Comparison of ENCODE assay signal across 2 cellular contexts in the genomic region with DNA sequence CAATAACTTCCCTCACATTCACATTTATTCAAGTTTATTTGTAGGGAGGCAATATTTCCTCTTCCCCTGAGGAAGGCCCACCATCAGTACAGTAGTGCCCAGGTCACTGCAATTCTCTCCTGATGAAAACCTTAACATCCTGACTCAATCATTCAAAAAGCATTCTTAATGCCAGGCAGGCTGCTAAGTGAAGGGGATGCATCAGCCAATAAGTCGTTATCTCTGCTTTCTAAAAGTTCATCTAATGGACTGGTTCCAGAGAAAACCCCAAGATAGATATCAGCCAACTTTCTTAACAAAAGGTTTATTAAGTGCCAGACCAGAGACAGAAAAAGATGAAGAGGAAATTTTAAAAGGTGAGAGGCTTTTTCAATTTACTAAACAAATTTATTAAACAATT.
TF ChIP-seq lines count a peak whose summit lies in the region.

No MANE protein-coding gene starts in this region.

TF ChIP-seq in IMR-90, 13 proteins besides CTCF, POLR2A, EP300 and RAD21:
- TF ChIP-seq NFE2L2 (IDR thresholded peaks at IDR 0.05; ENCODE audit: low read depth, low read length): no peak
- TF ChIP-seq RFX5 (IDR thresholded peaks at IDR 0.05; ENCODE audit: low read depth, low read length): no peak
- TF ChIP-seq SMC3 (IDR thresholded peaks at IDR 0.05; ENCODE audit: low read depth, low read length): no peak
- TF ChIP-seq, protein P1, sequence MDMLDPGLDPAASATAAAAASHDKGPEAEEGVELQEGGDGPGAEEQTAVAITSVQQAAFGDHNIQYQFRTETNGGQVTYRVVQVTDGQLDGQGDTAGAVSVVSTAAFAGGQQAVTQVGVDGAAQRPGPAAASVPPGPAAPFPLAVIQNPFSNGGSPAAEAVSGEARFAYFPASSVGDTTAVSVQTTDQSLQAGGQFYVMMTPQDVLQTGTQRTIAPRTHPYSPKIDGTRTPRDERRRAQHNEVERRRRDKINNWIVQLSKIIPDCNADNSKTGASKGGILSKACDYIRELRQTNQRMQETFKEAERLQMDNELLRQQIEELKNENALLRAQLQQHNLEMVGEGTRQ (IDR thresholded peaks at IDR 0.05; ENCODE audit: low read depth, low read length): no peak
- TF ChIP-seq, protein P2, sequence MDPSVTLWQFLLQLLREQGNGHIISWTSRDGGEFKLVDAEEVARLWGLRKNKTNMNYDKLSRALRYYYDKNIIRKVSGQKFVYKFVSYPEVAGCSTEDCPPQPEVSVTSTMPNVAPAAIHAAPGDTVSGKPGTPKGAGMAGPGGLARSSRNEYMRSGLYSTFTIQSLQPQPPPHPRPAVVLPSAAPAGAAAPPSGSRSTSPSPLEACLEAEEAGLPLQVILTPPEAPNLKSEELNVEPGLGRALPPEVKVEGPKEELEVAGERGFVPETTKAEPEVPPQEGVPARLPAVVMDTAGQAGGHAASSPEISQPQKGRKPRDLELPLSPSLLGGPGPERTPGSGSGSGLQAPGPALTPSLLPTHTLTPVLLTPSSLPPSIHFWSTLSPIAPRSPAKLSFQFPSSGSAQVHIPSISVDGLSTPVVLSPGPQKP (IDR thresholded peaks at IDR 0.05; ENCODE audit: borderline replicate concordance, low read depth, low read length): no peak
- TF ChIP-seq RCOR1 (IDR thresholded peaks at IDR 0.05; ENCODE audit: insufficient replicate concordance, low read length): no peak
- TF ChIP-seq MAZ (IDR thresholded peaks at IDR 0.05; ENCODE audit: borderline replicate concordance, low read depth, low read length): no peak
- no peak for TF ChIP-seq CEBPB (IDR thresholded peaks at IDR 0.05; ENCODE audit: low read depth, low read length)
- TF ChIP-seq MXI1 (IDR thresholded peaks at IDR 0.05; ENCODE audit: borderline replicate concordance, low read depth, low read length): no peak
- TF ChIP-seq CHD1 (IDR thresholded peaks at IDR 0.05; ENCODE audit: low read depth, low read length): no peak
- TF ChIP-seq MAFK (IDR thresholded peaks at IDR 0.05; ENCODE audit: low read depth, low read length): no peak
- no peak for TF ChIP-seq BHLHE40 (IDR thresholded peaks at IDR 0.05; ENCODE audit: low read depth, low read length)

TF ChIP-seq in SK-N-SH treated with all-trans-retinoic acid at 6 μM for 48 hours, 23 proteins besides CTCF, POLR2A, EP300 and RAD21:
- TF ChIP-seq ESRRG (CRISPR knock-in tag; IDR thresholded peaks at IDR 0.05) (no peak), BACH2 (CRISPR knock-in tag; IDR thresholded peaks at IDR 0.05; ENCODE audit: borderline replicate concordance) (no peak), ARNTL (CRISPR knock-in tag; IDR thresholded peaks at IDR 0.05; ENCODE audit: borderline replicate concordance, low read depth) (no peak), ISL1 (CRISPR knock-in tag; IDR thresholded peaks at IDR 0.05) (peak; percentile 93), ZNF565 (CRISPR knock-in tag; conservative IDR thresholded peaks at IDR 0.05; ENCODE audit: low read depth) (no peak), PPARA (CRISPR knock-in tag; IDR thresholded peaks at IDR 0.05; ENCODE audit: borderline replicate concordance) (no peak), GLIS3 (CRISPR knock-in tag; IDR thresholded peaks at IDR 0.05) (0 out of 2 replicates have a peak, but pooled peaks have one; percentile 31), SNAI2 (CRISPR knock-in tag; IDR thresholded peaks at IDR 0.05) (no peak)
- TF ChIP-seq, protein P3, sequence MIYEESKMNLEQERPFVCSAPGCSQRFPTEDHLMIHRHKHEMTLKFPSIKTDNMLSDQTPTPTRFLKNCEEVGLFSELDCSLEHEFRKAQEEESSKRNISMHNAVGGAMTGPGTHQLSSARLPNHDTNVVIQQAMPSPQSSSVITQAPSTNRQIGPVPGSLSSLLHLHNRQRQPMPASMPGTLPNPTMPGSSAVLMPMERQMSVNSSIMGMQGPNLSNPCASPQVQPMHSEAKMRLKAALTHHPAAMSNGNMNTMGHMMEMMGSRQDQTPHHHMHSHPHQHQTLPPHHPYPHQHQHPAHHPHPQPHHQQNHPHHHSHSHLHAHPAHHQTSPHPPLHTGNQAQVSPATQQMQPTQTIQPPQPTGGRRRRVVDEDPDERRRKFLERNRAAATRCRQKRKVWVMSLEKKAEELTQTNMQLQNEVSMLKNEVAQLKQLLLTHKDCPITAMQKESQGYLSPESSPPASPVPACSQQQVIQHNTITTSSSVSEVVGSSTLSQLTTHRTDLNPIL (CRISPR knock-in tag; IDR thresholded peaks at IDR 0.05; ENCODE audit: low read depth): no peak
TF ChIP-seq in SK-N-SH treated with all-trans-retinoic acid at 6 μM for 48 hours: peak in this region for 2.
